In genomic region chr3:38644662-38645053, GRCh38 we compare ENCODE assay signal across 14 cellular contexts. TPM values are rescaled to one million over a fixed set of nuclear protein-coding genes. Genes with fewer than 3 reads are reported as not detected.
"Had no signal": no experiment of that assay in that cellular context is flagged by ENCODE, and none has a peak within 500 bp of the region (broad histone marks: within the 10 kb centered on the region; RNA-seq: fewer than 3 reads in every experiment).

No MANE protein-coding gene starts in this region.

- H3K9me3 Mint-ChIP-seq: activated CD4-positive, alpha-beta T cell treated with anti-CD3 and anti-CD28 coated beads, Interleukin-2, amount 10 ng/mL, durations not matched to agents 7 days and 5 days; naive B cell; stimulated activated naive CD8-positive, alpha-beta T cell treated with anti-CD3 and anti-CD28 coated beads, Interleukin-15, Interleukin-2, amounts not matched to agents 100 ng/mL and 50 ng/mL, for 24 hours had no signal

- ATAC-seq: lower lobe of right lung, sciatic nerve, upper lobe of right lung had no signal

- H3K9me3 ChIP-seq: colonic mucosa, lower lobe of right lung, upper lobe of right lung had no signal

- H3K36me3 Mint-ChIP-seq: naive B cell had no signal

- DNase-seq: activated CD4-positive, alpha-beta T cell treated with anti-CD3 and anti-CD28 coated beads, Interleukin-2, amount 10 ng/mL, durations not matched to agents 7 days and 5 days; activated CD4-positive, CD25-positive, alpha-beta regulatory T cell; activated naive CD4-positive, alpha-beta T cell; activated T-cell treated with anti-CD3 and anti-CD28 coated beads, Interleukin-2, amount 50 U/mL, for 48 hours; colonic mucosa; foreskin melanocyte; lower lobe of right lung; midbrain; naive B cell; posterior cingulate gyrus; stimulated activated CD4-positive, alpha-beta T cell treated with anti-CD3 and anti-CD28 coated beads, Interleukin-2, amount 100 ng/mL, for 48 hours; upper lobe of right lung had no signal

- H3K4me3 ChIP-seq: colonic mucosa, lower lobe of right lung, upper lobe of right lung had no signal

- H3K36me3 ChIP-seq: colonic mucosa, lower lobe of right lung, upper lobe of right lung had no signal

- H3K4me3 Mint-ChIP-seq: activated CD4-positive, alpha-beta T cell treated with anti-CD3 and anti-CD28 coated beads, Interleukin-2, amount 10 ng/mL, durations not matched to agents 7 days and 5 days; naive B cell; stimulated activated naive CD8-positive, alpha-beta T cell treated with anti-CD3 and anti-CD28 coated beads, Interleukin-15, Interleukin-2, amounts not matched to agents 100 ng/mL and 50 ng/mL, for 24 hours had no signal

- H3K27me3 Mint-ChIP-seq: stimulated activated naive CD8-positive, alpha-beta T cell treated with anti-CD3 and anti-CD28 coated beads, Interleukin-15, Interleukin-2, amounts not matched to agents 100 ng/mL and 50 ng/mL, for 24 hours had no signal

- H3K27ac Mint-ChIP-seq: activated CD4-positive, alpha-beta T cell treated with anti-CD3 and anti-CD28 coated beads, Interleukin-2, amount 10 ng/mL, durations not matched to agents 7 days and 5 days; stimulated activated naive CD8-positive, alpha-beta T cell treated with anti-CD3 and anti-CD28 coated beads, Interleukin-15, Interleukin-2, amounts not matched to agents 100 ng/mL and 50 ng/mL, for 24 hours had no signal

- H3K27ac ChIP-seq: colonic mucosa, lower lobe of right lung, upper lobe of right lung had no signal

RNA-seq across cellular contexts. Expression of gene SCN5A, which starts 4.8 kb away (rescaled TPM):
- total RNA-seq: activated CD4-positive, alpha-beta T cell treated with anti-CD3 and anti-CD28 coated beads, Interleukin-2, amount 10 ng/mL, durations not matched to agents 7 days and 5 days had no signal
